In genomic region chr16:68235105-68235881, GRCh38 we compare ENCODE assay signal across 9 cellular contexts. TPM values are rescaled to one million over a fixed set of nuclear protein-coding genes. Genes with fewer than 3 reads are reported as not detected.
DNase-seq lines count a peak whose midpoint lies in the region; TF ChIP-seq lines count a peak whose summit lies in the region.
"Had no signal": no experiment of that assay in that cellular context is flagged by ENCODE, and none has a peak within 500 bp of the region (broad histone marks: within the 10 kb centered on the region; RNA-seq: fewer than 3 reads in every experiment).

No MANE protein-coding gene starts in this region.

- H3K36me3 Mint-ChIP-seq in activated T-helper 2 cell treated with anti-CD3 and anti-CD28 coated beads, Interferon-gamma antibody, Interleukin-2, Interleukin-4, amounts not matched to agents 10 μg/mL and 5 μg/mL and 100 μg/mL, durations not matched to agents 14 hours and 24 hours and 36 hours (ENCODE audit: low read depth) = peaks cover 3% of the 10 kb centered on the region

- H4K20me1 ChIP-seq in smooth muscle cell (ENCODE audit: low read depth) = peaks cover 7% of the 10 kb centered on the region

- H3K27me3 ChIP-seq in smooth muscle cell (ENCODE audit: low read depth) = peaks cover 17% of the 10 kb centered on the region

- no peak overlapping the region for H3K27ac Mint-ChIP-seq in activated T-helper 2 cell treated with anti-CD3 and anti-CD28 coated beads, Interferon-gamma antibody, Interleukin-2, Interleukin-4, amounts not matched to agents 10 μg/mL and 5 μg/mL and 100 μg/mL, durations not matched to agents 14 hours and 24 hours and 36 hours

- H3K27me3 Mint-ChIP-seq in activated T-helper 2 cell treated with anti-CD3 and anti-CD28 coated beads, Interferon-gamma antibody, Interleukin-2, Interleukin-4, amounts not matched to agents 10 μg/mL and 5 μg/mL and 100 μg/mL, durations not matched to agents 14 hours and 24 hours and 36 hours (ENCODE audit: low read depth) = no peaks in the 10 kb centered on the region

- no peaks in the 10 kb centered on the region for H3K36me3 ChIP-seq in smooth muscle cell (ENCODE audit: low read depth)

- H2AFZ ChIP-seq in smooth muscle cell (ENCODE audit: low read depth) = no peak overlapping the region

- no peaks in the 10 kb centered on the region for H3K9me3 ChIP-seq in iPS-18c (ENCODE audit: control insufficient read depth, insufficient read depth, low read length)
- H3K9me3 ChIP-seq in smooth muscle cell (replicated peaks; ENCODE audit: low read depth) = no peaks in the 10 kb centered on the region
- H3K9me3 ChIP-seq: neutrophil had no signal

- H3K9me3 Mint-ChIP-seq in activated T-helper 2 cell treated with anti-CD3 and anti-CD28 coated beads, Interferon-gamma antibody, Interleukin-2, Interleukin-4, amounts not matched to agents 10 μg/mL and 5 μg/mL and 100 μg/mL, durations not matched to agents 14 hours and 24 hours and 36 hours = no peaks in the 10 kb centered on the region

- H3F3A ChIP-seq in smooth muscle cell (ENCODE audit: low read depth) = peaks cover 16% of the 10 kb centered on the region

- TF ChIP-seq CTCF in VCaP (conservative IDR thresholded peaks at IDR 0.05) = peak; percentile 42
- TF ChIP-seq CTCF in smooth muscle cell (IDR thresholded peaks at IDR 0.05; ENCODE audit: borderline replicate concordance, insufficient read depth, poor library complexity, severe bottlenecking) = peak; percentile 10

- peak overlapping the region; percentile 28 for H3K9ac ChIP-seq in smooth muscle cell (ENCODE audit: low read depth)

- intact Hi-C loops in activated T-helper 2 cell treated with anti-CD3 and anti-CD28 coated beads, Interferon-gamma antibody, Interleukin-2, Interleukin-4, amounts not matched to agents 10 μg/mL and 5 μg/mL and 100 μg/mL, durations not matched to agents 14 hours and 24 hours and 36 hours (cut with micrococcal nuclease) = loop anchor here (5.0 kb wide), 1 partner anchor 212 kb away; the partner anchor contains the start of gene SMPD3

- 4% methylated on average over 72 of the region's 73 CpGs for WGBS in smooth muscle cell (ENCODE audit: low lambda C conversion rate)

- peaks cover 30% of the 10 kb centered on the region for H3K4me1 Mint-ChIP-seq in activated T-helper 2 cell treated with anti-CD3 and anti-CD28 coated beads, Interferon-gamma antibody, Interleukin-2, Interleukin-4, amounts not matched to agents 10 μg/mL and 5 μg/mL and 100 μg/mL, durations not matched to agents 14 hours and 24 hours and 36 hours (ENCODE audit: low read depth)

- H3K4me3 Mint-ChIP-seq in activated T-helper 2 cell treated with anti-CD3 and anti-CD28 coated beads, Interferon-gamma antibody, Interleukin-2, Interleukin-4, amounts not matched to agents 10 μg/mL and 5 μg/mL and 100 μg/mL, durations not matched to agents 14 hours and 24 hours and 36 hours (ENCODE audit: low read depth) = no peak overlapping the region

- H3K4me3 ChIP-seq in iPS-18c (ENCODE audit: insufficient read depth, low read depth, low read length) (peak overlapping the region; percentile 91), smooth muscle cell (peak overlapping the region; percentile 60)

- H3K27ac ChIP-seq in VCaP (peak overlapping the region; percentile 92), smooth muscle cell (ENCODE audit: low read depth) (peak overlapping the region; percentile 56)
- H3K27ac ChIP-seq: neutrophil had no signal

- no peaks in the 10 kb centered on the region for H3K79me2 ChIP-seq in smooth muscle cell (ENCODE audit: low read depth)

- DNase-seq in DMS153 treated with DMSO at 0.1 percent for 48 hours (lab: John Stamatoyannopoulos, UW; ENCODE audit: unreplicated experiment) = peak; percentile 50
- no peak for DNase-seq in DMS153 (lab: John Stamatoyannopoulos, UW)
- no peak for DNase-seq in smooth muscle cell (lab: John Stamatoyannopoulos, UW; ENCODE audit: unreplicated experiment)
- DNase-seq in pons (ENCODE audit: low spot score) = no peak
- no peak for DNase-seq in NCI-H2081 treated with DMSO at 0.1 percent for 48 hours (lab: John Stamatoyannopoulos, UW)
- no peak for DNase-seq in activated T-helper 2 cell treated with anti-CD3 and anti-CD28 coated beads, Interferon-gamma antibody, Interleukin-2, Interleukin-4, amounts not matched to agents 10 μg/mL and 5 μg/mL and 100 μg/mL, durations not matched to agents 14 hours and 24 hours and 36 hours (ENCODE audit: low spot score)

- peak overlapping the region; percentile 92 for H3K4me2 ChIP-seq in smooth muscle cell

- H3K4me1 ChIP-seq in smooth muscle cell (ENCODE audit: low read depth) = peaks cover 21% of the 10 kb centered on the region

RNA-seq across cellular contexts. Expression of gene ESRP2, which starts 0.6 kb away (rescaled TPM):
- total RNA-seq in smooth muscle cell = 5.5 and 8.5 TPM in 2 replicates
- 2.7 and 11.1 TPM in 2 replicates for polyA plus RNA-seq in smooth muscle cell
- total RNA-seq in activated T-helper 2 cell treated with anti-CD3 and anti-CD28 coated beads, Interferon-gamma antibody, Interleukin-2, Interleukin-4, amounts not matched to agents 10 μg/mL and 5 μg/mL and 100 μg/mL, durations not matched to agents 14 hours and 24 hours and 36 hours = 0.23 and 0.34 TPM in 2 replicates

RNA-seq across cellular contexts. Expression of gene PLA2G15, which starts 9.9 kb away (rescaled TPM):
- total RNA-seq in smooth muscle cell = 22.5 and 24.2 TPM in 2 replicates
- 29.7 and 38.3 TPM in 2 replicates for polyA plus RNA-seq in smooth muscle cell
- 9.0 and 10.3 TPM in 2 replicates for total RNA-seq in activated T-helper 2 cell treated with anti-CD3 and anti-CD28 coated beads, Interferon-gamma antibody, Interleukin-2, Interleukin-4, amounts not matched to agents 10 μg/mL and 5 μg/mL and 100 μg/mL, durations not matched to agents 14 hours and 24 hours and 36 hours

RNA-seq across cellular contexts. Expression of gene SLC7A6, which starts 29.0 kb away (rescaled TPM):
- total RNA-seq in smooth muscle cell = 16.5 and 22.7 TPM in 2 replicates
- 11.4 and 15.9 TPM in 2 replicates for polyA plus RNA-seq in smooth muscle cell
- total RNA-seq in activated T-helper 2 cell treated with anti-CD3 and anti-CD28 coated beads, Interferon-gamma antibody, Interleukin-2, Interleukin-4, amounts not matched to agents 10 μg/mL and 5 μg/mL and 100 μg/mL, durations not matched to agents 14 hours and 24 hours and 36 hours = 107 and 108 TPM in 2 replicates
